ENCODE assay signal across 10 cellular contexts in the genomic region with DNA sequence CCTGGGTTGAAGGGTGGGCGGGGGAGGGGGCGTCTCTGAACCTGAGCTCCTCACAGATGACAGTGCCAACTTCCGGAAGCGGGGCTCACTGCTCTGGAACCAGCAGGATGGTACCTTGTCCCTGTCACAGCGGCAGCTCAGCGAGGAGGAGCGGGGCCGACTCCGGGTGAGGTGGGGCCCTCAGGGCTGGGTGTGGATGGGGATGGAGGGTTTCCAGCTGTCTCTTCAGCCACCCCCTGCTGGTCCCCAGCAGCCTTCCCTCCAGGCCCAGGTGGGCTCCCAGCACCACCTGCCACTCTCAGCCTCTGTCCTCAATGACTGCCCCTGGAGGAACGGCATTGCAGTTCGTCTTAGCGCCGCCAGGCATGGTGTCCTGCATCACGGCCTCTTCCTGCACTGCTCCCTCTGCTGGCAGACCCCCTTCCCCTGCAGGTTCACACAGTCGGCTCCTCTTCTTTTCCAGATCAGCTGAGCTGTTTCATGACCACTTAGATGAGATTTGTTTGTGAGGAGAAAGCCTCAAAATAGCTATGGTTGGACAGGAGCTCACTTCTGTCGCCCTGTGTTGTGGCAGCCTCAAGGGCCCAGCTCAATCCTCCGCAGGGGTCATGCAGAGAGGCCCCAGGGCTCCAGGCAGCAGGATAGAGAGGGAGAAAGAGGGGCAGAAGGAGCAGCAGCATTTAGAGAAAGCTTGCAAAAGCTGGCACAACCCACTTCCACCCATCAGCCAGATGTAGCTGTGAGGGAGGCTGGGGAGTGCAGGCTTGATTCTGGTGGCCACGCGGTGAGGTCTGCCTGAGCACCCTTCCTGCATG. TPM values are rescaled to one million over a fixed set of nuclear protein-coding genes. Genes with fewer than 3 reads are reported as not detected.
DNase-seq lines count a peak whose midpoint lies in the region; ATAC-seq and TF ChIP-seq lines count a peak whose summit lies in the region.
"Had no signal": no experiment of that assay in that cellular context is flagged by ENCODE, and none has a peak within 500 bp of the region (broad histone marks: within the 10 kb centered on the region; RNA-seq: fewer than 3 reads in every experiment).

No MANE protein-coding gene starts in this region.

- DNase-seq in CD8-positive, alpha-beta T cell: no peak
- DNase-seq in H9 (peak; percentile 83), WTC11 (ENCODE audit: low spot score) (peak; percentile 77), medulla oblongata (ENCODE audit: extremely low spot score) (peak; percentile 37), NCI-H510A treated with DMSO at 0.1 percent for 48 hours (lab: John Stamatoyannopoulos, UW) (no peak), globus pallidus (ENCODE audit: low spot score) (no peak)
- no peak for DNase-seq in activated CD8-positive, alpha-beta memory T cell treated with anti-CD3 and anti-CD28 coated beads, Interleukin-2, amount 10 ng/mL, durations not matched to agents 7 days and 5 days
- DNase-seq: effector memory CD8-positive, alpha-beta T cell; NCI-H1092 had no signal

- H3K23me2 ChIP-seq in H9 (ENCODE audit: insufficient read length, low read depth, low read length, poor library complexity, severe bottlenecking): no peaks in the 10 kb centered on the region

- peak overlapping the region; percentile 18 for H3K4me3 Mint-ChIP-seq in CD8-positive, alpha-beta T cell
- H3K4me3 Mint-ChIP-seq in H9 (peak overlapping the region in 1 of 2 experiments; percentile 34; a peak in 1 of 5 replicates), WTC11 (no peak overlapping the region)
- H3K4me3 Mint-ChIP-seq in activated CD8-positive, alpha-beta memory T cell treated with anti-CD3 and anti-CD28 coated beads, Interleukin-2, amount 10 ng/mL, durations not matched to agents 7 days and 5 days: no peak overlapping the region
- H3K4me3 Mint-ChIP-seq: effector memory CD8-positive, alpha-beta T cell had no signal

- H3K27me3 ChIP-seq in CD8-positive, alpha-beta T cell (ENCODE audit: insufficient read depth, low read length): no peaks in the 10 kb centered on the region
- no peaks in the 10 kb centered on the region for H3K27me3 ChIP-seq in H9 (ENCODE audit: insufficient read depth, low read length)

- no peaks in the 10 kb centered on the region for H3K9me3 ChIP-seq in CD8-positive, alpha-beta T cell (ENCODE audit: low read length)
- peaks cover 7% of the 10 kb centered on the region for H3K9me3 ChIP-seq in H9 (ENCODE audit: control insufficient read depth, low read depth, low read length)

- H3K4me1 Mint-ChIP-seq in CD8-positive, alpha-beta T cell (ENCODE audit: low read depth): peaks cover 22% of the 10 kb centered on the region
- H3K4me1 Mint-ChIP-seq in H9 (peaks cover 8 to 21% of the 10 kb centered on the region in 2 experiments), WTC11 (peaks cover 9% of the 10 kb centered on the region)
- peaks cover 14% of the 10 kb centered on the region for H3K4me1 Mint-ChIP-seq in activated CD8-positive, alpha-beta memory T cell treated with anti-CD3 and anti-CD28 coated beads, Interleukin-2, amount 10 ng/mL, durations not matched to agents 7 days and 5 days

- peaks cover 9% of the 10 kb centered on the region for H3K79me1 ChIP-seq in H9 (ENCODE audit: insufficient read depth, low read depth, low read length, poor library complexity, severe bottlenecking)

- no peak overlapping the region for H2BK15ac ChIP-seq in H9 (ENCODE audit: low read depth, low read length)

- H3K4me3 ChIP-seq in CD8-positive, alpha-beta T cell (ENCODE audit: low read depth, low read length): no peak overlapping the region

- H3K56ac ChIP-seq in H9 (ENCODE audit: insufficient read length, low read depth, low read length): no peak overlapping the region

- H3K36me3 Mint-ChIP-seq in CD8-positive, alpha-beta T cell: peaks cover 50% of the 10 kb centered on the region
- peaks cover 44 to 53% (median 50%) of the 10 kb centered on the region in 3 experiments for H3K36me3 Mint-ChIP-seq in H9 (ENCODE audit: insufficient read depth in 1 of 3, low read depth in 3 of 3)
- H3K36me3 Mint-ChIP-seq in WTC11: peaks cover 35% of the 10 kb centered on the region
- peaks cover 21% of the 10 kb centered on the region for H3K36me3 Mint-ChIP-seq in activated CD8-positive, alpha-beta memory T cell treated with anti-CD3 and anti-CD28 coated beads, Interleukin-2, amount 10 ng/mL, durations not matched to agents 7 days and 5 days

- H3K23ac ChIP-seq in H9 (ENCODE audit: insufficient read length, low read depth, low read length): no peak overlapping the region

- TF ChIP-seq CTCF in CD8-positive, alpha-beta T cell (IDR thresholded peaks at IDR 0.05): no peak
- TF ChIP-seq CTCF in H9 (conservative IDR thresholded peaks at IDR 0.05): peak; percentile 90
- TF ChIP-seq CTCF in WTC11 (IDR thresholded peaks at IDR 0.05): peak; percentile 37; the same call in 1 of the 2 replicates

- H4K8ac ChIP-seq in H9 (replicated peaks; ENCODE audit: insufficient read length, low read depth, low read length): no peak overlapping the region

- H4K20me1 ChIP-seq in H9 (ENCODE audit: control insufficient read depth, insufficient read depth, insufficient read length): no peaks in the 10 kb centered on the region

- H3K27ac Mint-ChIP-seq in CD8-positive, alpha-beta T cell: no peak overlapping the region
- H3K27ac Mint-ChIP-seq in H9 (peak overlapping the region in 2 of 3 experiments; percentile 74 to 94; a peak in 2 of 7 replicates), WTC11 (no peak overlapping the region)
- H3K27ac Mint-ChIP-seq in activated CD8-positive, alpha-beta memory T cell treated with anti-CD3 and anti-CD28 coated beads, Interleukin-2, amount 10 ng/mL, durations not matched to agents 7 days and 5 days: no peak overlapping the region

- no peak overlapping the region for H3K18ac ChIP-seq in H9 (ENCODE audit: insufficient read length, low read depth, low read length)

- H2BK5ac ChIP-seq in H9 (ENCODE audit: insufficient read length, low read length): no peak overlapping the region

- H3K9me3 Mint-ChIP-seq in CD8-positive, alpha-beta T cell: no peaks in the 10 kb centered on the region
- H3K9me3 Mint-ChIP-seq in H9: peaks cover 10 to 21% of the 10 kb centered on the region in 2 experiments
- H3K9me3 Mint-ChIP-seq in WTC11: peaks cover 7% of the 10 kb centered on the region; the same call in 1 of the 2 replicates
- H3K9me3 Mint-ChIP-seq in activated CD8-positive, alpha-beta memory T cell treated with anti-CD3 and anti-CD28 coated beads, Interleukin-2, amount 10 ng/mL, durations not matched to agents 7 days and 5 days (ENCODE audit: low read depth): no peaks in the 10 kb centered on the region

- no peak overlapping the region for H2AFZ ChIP-seq in H9 (ENCODE audit: low read length)

- WGBS in H9 (ENCODE audit: extremely low coverage, insufficient read length, low lambda C conversion rate): no CpG with 5 or more reads among the region's 19 CpGs

- H2BK12ac ChIP-seq in H9 (ENCODE audit: insufficient read length, low read depth, low read length): no peak overlapping the region

- no peak overlapping the region for H3T11ph ChIP-seq in H9 (ENCODE audit: low read length)

- no peak overlapping the region for H3K4ac ChIP-seq in H9 (ENCODE audit: low read depth, low read length)

- CTCF ChIA-PET in CD8-positive, alpha-beta T cell (lab: Charles Lee): interaction anchor here (0.9 to 1.7 kb wide), 5 partner anchors 8 to 122 kb away, joined by 3 to 7 read pairs (median 3); no protein-coding TSS in a partner anchor
- CTCF ChIA-PET in WTC11 (lab: Charles Lee): interaction anchor here (0.6 to 2.1 kb wide), 21 partner anchors 9 to 1055 kb away, joined by 3 to 20 read pairs (median 4); a partner anchor contains a TSS
- CTCF ChIA-PET in activated CD8-positive, alpha-beta memory T cell treated with anti-CD3 and anti-CD28 coated beads, Interleukin-2, amount 10 ng/mL, durations not matched to agents 7 days and 5 days (lab: Charles Lee): interaction anchor here (1.1 to 1.9 kb wide), 3 partner anchors 18 to 122 kb away, joined by 4 to 5 read pairs (median 5); a partner anchor contains a TSS

- H3K9ac ChIP-seq in H9 (ENCODE audit: extremely low read depth, insufficient read length, low read length): no peak overlapping the region

- H3K79me2 ChIP-seq in H9 (ENCODE audit: insufficient read depth, low read length): peaks cover 5% of the 10 kb centered on the region; the same call in 1 of the 2 replicates

- intact Hi-C loops in CD8-positive, alpha-beta T cell (cut with DNase I, micrococcal nuclease): loop anchor here in 1 of 2 experiments (5.0 kb wide), 1 partner anchor 122 kb away; no protein-coding TSS in a partner anchor

- ATAC-seq in CD8-positive, alpha-beta T cell: no peak
- ATAC-seq in WTC11: peak; percentile 18
- no peak for ATAC-seq in activated CD8-positive, alpha-beta memory T cell treated with anti-CD3 and anti-CD28 coated beads, Interleukin-2, amount 10 ng/mL, durations not matched to agents 7 days and 5 days
- no peak for ATAC-seq in HG03095 (IDR thresholded peaks at IDR 0.05; ENCODE audit: unreplicated experiment)
- ATAC-seq: effector memory CD8-positive, alpha-beta T cell had no signal

- no peak overlapping the region for H4K5ac ChIP-seq in H9 (ENCODE audit: insufficient read length, low read depth, low read length)

- no peak overlapping the region for H2BK120ac ChIP-seq in H9 (ENCODE audit: low read depth, low read length, poor library complexity, severe bottlenecking)

- H3K4me1 ChIP-seq in CD8-positive, alpha-beta T cell (ENCODE audit: insufficient read depth, low read length): peaks cover 24% of the 10 kb centered on the region
- H3K4me1 ChIP-seq in H9 (ENCODE audit: insufficient read depth, low read length): peaks cover 4% of the 10 kb centered on the region; the same call in 1 of the 2 replicates

- H2AK5ac ChIP-seq in H9 (ENCODE audit: insufficient read length, low read length): no peak overlapping the region

- H4K91ac ChIP-seq in H9 (ENCODE audit: insufficient read length, low read depth, low read length): no peak overlapping the region

- POLR2A ChIA-PET in CD8-positive, alpha-beta T cell (lab: Charles Lee): interaction anchor here (1.8 kb wide), 1 partner anchor 32 kb away, joined by 10 read pairs; a partner anchor contains a TSS
- POLR2A ChIA-PET in WTC11 (lab: Charles Lee): no interaction called here

- H2BK20ac ChIP-seq in H9 (ENCODE audit: low read depth, low read length, poor library complexity, severe bottlenecking): no peak overlapping the region

- peaks cover 24% of the 10 kb centered on the region for H3K36me3 ChIP-seq in CD8-positive, alpha-beta T cell (ENCODE audit: insufficient read depth, low read length)

- H3K27ac ChIP-seq in CD8-positive, alpha-beta T cell (ENCODE audit: low read depth, low read length): no peak overlapping the region
- H3K27ac ChIP-seq in H9 (ENCODE audit: insufficient read length, low read depth, low read length): no peak overlapping the region

- no peak overlapping the region for H3K14ac ChIP-seq in H9 (ENCODE audit: insufficient read depth, low read length)

- H3K4me2 ChIP-seq in H9 (ENCODE audit: insufficient read depth, insufficient read length, low read length): no peak overlapping the region

- H3K27me3 Mint-ChIP-seq in CD8-positive, alpha-beta T cell (ENCODE audit: low read depth): no peaks in the 10 kb centered on the region
- H3K27me3 Mint-ChIP-seq in H9 (ENCODE audit: low read depth) (peaks cover 4% of the 10 kb centered on the region; the same call in 1 of the 2 replicates), WTC11 (ENCODE audit: low read depth) (no peaks in the 10 kb centered on the region; the same call in 1 of the 2 replicates)
- H3K27me3 Mint-ChIP-seq in activated CD8-positive, alpha-beta memory T cell treated with anti-CD3 and anti-CD28 coated beads, Interleukin-2, amount 10 ng/mL, durations not matched to agents 7 days and 5 days: no peaks in the 10 kb centered on the region
- H3K27me3 Mint-ChIP-seq: effector memory CD8-positive, alpha-beta T cell had no signal

RNA-seq across cellular contexts. Expression of a gene that starts 2.5 kb away (rescaled TPM):
- total RNA-seq in CD8-positive, alpha-beta T cell: under 1 TPM in 1 of 2 experiments, not detected in 1; 0.33 TPM
- 9.5 and 10.5 TPM in 2 replicates for total RNA-seq in H9 (2021)
- 8.2 to 17.1 TPM (median 15.3 TPM) in 3 replicates for total RNA-seq in WTC11 (2021)
- not detected for total RNA-seq in activated CD8-positive, alpha-beta memory T cell treated with anti-CD3 and anti-CD28 coated beads, Interleukin-2, amount 10 ng/mL, durations not matched to agents 7 days and 5 days

RNA-seq across cellular contexts. Expression of a gene that starts 2.8 kb away (rescaled TPM):
- total RNA-seq in CD8-positive, alpha-beta T cell: 100 to 1,000 TPM in 1 of 2 experiments, 10 to 100 TPM in 1; 96.7 to 104 TPM
- 109 and 110 TPM in 2 replicates for total RNA-seq in H9 (2021)
- 114 to 120 TPM (median 114 TPM) in 3 replicates for total RNA-seq in WTC11 (2021)
- 10 to 100 TPM; 47.8 to 57.2 TPM for total RNA-seq in activated CD8-positive, alpha-beta memory T cell treated with anti-CD3 and anti-CD28 coated beads, Interleukin-2, amount 10 ng/mL, durations not matched to agents 7 days and 5 days

RNA-seq across cellular contexts. Expression of a gene that starts 31.9 kb away (rescaled TPM):
- total RNA-seq in CD8-positive, alpha-beta T cell: 1 to 10 TPM; 8.8 to 9.9 TPM
- total RNA-seq in H9 (2021): 5.0 and 5.4 TPM in 2 replicates
- 4.0 to 4.3 TPM (median 4.0 TPM) in 3 replicates for total RNA-seq in WTC11 (2021)
- total RNA-seq in activated CD8-positive, alpha-beta memory T cell treated with anti-CD3 and anti-CD28 coated beads, Interleukin-2, amount 10 ng/mL, durations not matched to agents 7 days and 5 days: 10 to 100 TPM; 40.2 to 41.7 TPM

RNA-seq across cellular contexts. Expression of a gene that starts 34.6 kb away (rescaled TPM):
- not detected for total RNA-seq in CD8-positive, alpha-beta T cell
- total RNA-seq in H9 (2021) (not detected in 2 replicates), WTC11 (2021) (not detected in 3 replicates)
- total RNA-seq in activated CD8-positive, alpha-beta memory T cell treated with anti-CD3 and anti-CD28 coated beads, Interleukin-2, amount 10 ng/mL, durations not matched to agents 7 days and 5 days: not detected

RNA-seq across cellular contexts. Expression of a gene that starts 46.4 kb away (rescaled TPM):
- under 1 TPM; 0.08 to 0.39 TPM for total RNA-seq in CD8-positive, alpha-beta T cell
- total RNA-seq in H9 (2021): 3.8 and 4.9 TPM in 2 replicates
- 2.6 to 5.4 TPM (median 5.0 TPM) in 3 replicates for total RNA-seq in WTC11 (2021)
- total RNA-seq in activated CD8-positive, alpha-beta memory T cell treated with anti-CD3 and anti-CD28 coated beads, Interleukin-2, amount 10 ng/mL, durations not matched to agents 7 days and 5 days: not detected

Comparison
In these comparisons a context has a peak if more than half of its experiments do, and no peak if none do; other contexts are left out.
1. DNase-seq: peak in H9 (single experiment), WTC11 (single experiment) and medulla oblongata (single experiment); none in CD8-positive, alpha-beta T cell (0 of 7), NCI-H510A treated with DMSO at 0.1 percent for 48 hours (single experiment), activated CD8-positive, alpha-beta memory T cell treated with anti-CD3 and anti-CD28 coated beads, Interleukin-2, amount 10 ng/mL, durations not matched to agents 7 days and 5 days (single experiment) and globus pallidus (single experiment).
2. H3K27ac Mint-ChIP-seq: peak in H9 (2 of 3); none in CD8-positive, alpha-beta T cell (single experiment), WTC11 (single experiment) and activated CD8-positive, alpha-beta memory T cell treated with anti-CD3 and anti-CD28 coated beads, Interleukin-2, amount 10 ng/mL, durations not matched to agents 7 days and 5 days (single experiment).